8 cellular contexts compared by ENCODE assay signal in genomic region chr19:991174-991931, GRCh38. TPM values are rescaled to one million over a fixed set of nuclear protein-coding genes. Genes with fewer than 3 reads are reported as not detected.
DNase-seq lines count a peak whose midpoint lies in the region; ATAC-seq and TF ChIP-seq lines count a peak whose summit lies in the region.

No MANE protein-coding gene starts in this region.

- H3K9ac ChIP-seq in endodermal cell (ENCODE audit: extremely low read depth, low read length, poor library complexity, severe bottlenecking), result no peak overlapping the region

- H3K4me1 Mint-ChIP-seq in HFFc6 (ENCODE audit: low read depth) (peaks cover 2% of the 10 kb centered on the region; the same call in 1 of the 2 replicates), endodermal cell (peaks cover under 1% of the 10 kb centered on the region)

- H3K36me3 Mint-ChIP-seq in HFFc6 (ENCODE audit: low read depth), result peaks cover 4% of the 10 kb centered on the region; the same call in 1 of the 2 replicates
- H3K36me3 Mint-ChIP-seq in endodermal cell (ENCODE audit: low read depth), result peaks cover 25% of the 10 kb centered on the region

- peaks cover 4% of the 10 kb centered on the region for H3K27me3 ChIP-seq in endodermal cell (ENCODE audit: control insufficient read depth, insufficient read depth, low read length, poor library complexity, severe bottlenecking)

- DNase-seq in HFFc6 (peak; percentile 65), endodermal cell (peak; percentile 97), ureter (ENCODE audit: low spot score) (no peak)
- peak; percentile 89 for DNase-seq in activated CD4-positive, alpha-beta T cell treated with anti-CD3 and anti-CD28 coated beads for 48 hours
- peak; percentile 61 to 88 for DNase-seq in stimulated activated CD4-positive, alpha-beta T cell treated with anti-CD3 and anti-CD28 coated beads, Interleukin-4, amount 100 ng/mL, for 48 hours (ENCODE audit: low read depth in 2 of 2)

- 86% methylated on average over 14 to 34 of the region's 47 CpGs for WGBS in endodermal cell (ENCODE audit: insufficient coverage in 1 of 2, insufficient read length in 1 of 2), 2 experiments

- no peaks in the 10 kb centered on the region for H3K4me1 ChIP-seq in endodermal cell (ENCODE audit: control insufficient read depth, insufficient read depth, low read length)

- no peak overlapping the region for H3K27ac ChIP-seq in endodermal cell (ENCODE audit: low read depth, low read length)

- H3K27ac Mint-ChIP-seq in HFFc6 (no peak overlapping the region), endodermal cell (no peak overlapping the region)

- H3K36me3 ChIP-seq in endodermal cell (ENCODE audit: control insufficient read depth, insufficient read depth, low read length), result peaks cover 33% of the 10 kb centered on the region

- no peak overlapping the region for H3K4me3 ChIP-seq in endodermal cell (ENCODE audit: low read length)

- H3K9me3 ChIP-seq in endodermal cell (ENCODE audit: control insufficient read depth, low read length), result no peaks in the 10 kb centered on the region

- H3K4me3 Mint-ChIP-seq in HFFc6 (no peak overlapping the region), endodermal cell (no peak overlapping the region)

- TF ChIP-seq CTCF in HFFc6 (IDR thresholded peaks at IDR 0.05), result no peak
- TF ChIP-seq CTCF in endodermal cell (conservative IDR thresholded peaks at IDR 0.05), result no peak

- H3K9me3 Mint-ChIP-seq in HFFc6, result no peaks in the 10 kb centered on the region
- H3K9me3 Mint-ChIP-seq in endodermal cell, result no peaks in the 10 kb centered on the region

- H3K27me3 Mint-ChIP-seq in HFFc6 (ENCODE audit: insufficient read depth) (peaks cover 6% of the 10 kb centered on the region; the same call in 1 of the 2 replicates), endodermal cell (ENCODE audit: insufficient read depth) (peaks cover 6% of the 10 kb centered on the region)

- ATAC-seq in GM21528 (IDR thresholded peaks at IDR 0.05; ENCODE audit: low FRiP score, unreplicated experiment) (no peak), GM21786 (IDR thresholded peaks at IDR 0.05; ENCODE audit: unreplicated experiment) (no peak), GM18870 (IDR thresholded peaks at IDR 0.05; ENCODE audit: unreplicated experiment) (no peak)

RNA-seq across cellular contexts. Expression of gene WDR18, which starts 7.2 kb away (rescaled TPM):
- 10 to 100 TPM; 47.5 to 55.8 (median 51.3) TPM for total RNA-seq in HFFc6 (2021; fragmentation: NEBNext Ultra II Directional; extraction: Animal tissue kit (Norgen Biotek cat#: 25700))
- 10 to 100 TPM; 68.6 to 85.6 TPM for total RNA-seq in endodermal cell
- polyA plus RNA-seq in endodermal cell (2013, experiment 1 of 2), result 59.4 TPM
- polyA plus RNA-seq in endodermal cell (2013, experiment 2 of 2), result 62.7 TPM
- 36.6 TPM for total RNA-seq in ureter

RNA-seq across cellular contexts. Expression of gene GRIN3B, which starts 8.9 kb away (rescaled TPM):
- total RNA-seq in HFFc6 (2021; fragmentation: NEBNext Ultra II Directional; extraction: Animal tissue kit (Norgen Biotek cat#: 25700)), result under 1 TPM; 0.34 to 0.66 (median 0.41) TPM
- 1 to 10 TPM; 2.0 TPM for total RNA-seq in endodermal cell
- polyA plus RNA-seq in endodermal cell (2013, experiment 1 of 2), result 0.85 TPM
- 0.50 TPM for polyA plus RNA-seq in endodermal cell (2013, experiment 2 of 2)
- not detected for total RNA-seq in ureter

RNA-seq across cellular contexts. Expression of gene TMEM259, which starts 29.6 kb away (rescaled TPM):
- total RNA-seq in HFFc6 (2021; fragmentation: NEBNext Ultra II Directional; extraction: Animal tissue kit (Norgen Biotek cat#: 25700)), result 100 to 1,000 TPM; 127 to 164 (median 149) TPM
- 100 to 1,000 TPM; 157 to 176 TPM for total RNA-seq in endodermal cell
- polyA plus RNA-seq in endodermal cell (2013, experiment 1 of 2), result 146 TPM
- 122 TPM for polyA plus RNA-seq in endodermal cell (2013, experiment 2 of 2)
- 210 TPM for total RNA-seq in ureter

RNA-seq across cellular contexts. Expression of gene RNU6-2, which starts 30.0 kb away (rescaled TPM):
- not detected for total RNA-seq in HFFc6 (2021; fragmentation: NEBNext Ultra II Directional; extraction: Animal tissue kit (Norgen Biotek cat#: 25700))
- total RNA-seq in endodermal cell, result not detected
- under 0.01 TPM for polyA plus RNA-seq in endodermal cell (2013, experiment 1 of 2)
- under 0.01 TPM for polyA plus RNA-seq in endodermal cell (2013, experiment 2 of 2)
- total RNA-seq in ureter, result not detected

RNA-seq across cellular contexts. Expression of gene CNN2, which starts 35.1 kb away (rescaled TPM):
- 100 to 1,000 TPM; 483 to 579 (median 507) TPM for total RNA-seq in HFFc6 (2021; fragmentation: NEBNext Ultra II Directional; extraction: Animal tissue kit (Norgen Biotek cat#: 25700))
- 100 to 1,000 TPM; 426 to 469 TPM for total RNA-seq in endodermal cell
- 225 TPM for polyA plus RNA-seq in endodermal cell (2013, experiment 1 of 2)
- polyA plus RNA-seq in endodermal cell (2013, experiment 2 of 2), result 200 TPM
- 223 TPM for total RNA-seq in ureter
